1 cellular context compared by ENCODE assay signal in the genomic region with DNA sequence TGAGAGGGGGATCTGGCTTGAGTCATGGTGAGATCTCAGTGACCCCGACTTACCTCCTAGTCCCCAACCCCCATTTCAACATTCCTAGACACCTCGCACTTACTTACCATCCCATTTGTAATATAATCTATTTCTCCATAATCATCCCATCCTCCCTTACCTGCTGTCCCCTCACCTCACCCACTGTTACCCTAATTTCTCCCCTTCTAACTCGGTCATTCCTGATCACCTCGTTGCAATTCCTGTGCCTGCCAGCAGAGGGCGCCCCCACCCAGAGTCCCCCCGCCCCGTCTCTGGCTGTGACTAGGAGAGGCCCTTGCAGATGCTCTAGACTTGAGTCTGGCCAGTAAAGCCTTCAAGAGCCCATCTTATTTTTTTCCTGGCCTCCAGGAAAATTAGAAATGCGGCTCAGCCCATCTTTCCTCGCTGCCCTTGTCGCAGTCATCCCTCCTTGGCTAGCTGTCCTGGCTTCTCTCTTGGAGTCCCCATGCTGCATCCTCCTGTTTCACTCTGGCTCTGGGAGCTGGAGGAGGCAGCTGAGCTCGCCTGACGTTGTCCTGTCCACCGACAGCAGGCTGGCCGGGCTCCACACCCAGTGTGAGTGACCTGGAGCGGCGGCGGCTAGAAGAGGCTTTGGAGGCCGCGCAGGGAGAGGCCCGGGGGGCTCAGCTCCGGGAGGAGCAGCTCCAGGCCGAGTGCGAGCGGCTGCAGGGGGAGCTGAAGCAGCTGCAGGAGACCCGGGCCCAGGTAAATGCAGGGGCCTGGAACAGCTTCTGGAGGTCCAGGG.
TF ChIP-seq lines count a peak whose summit lies in the region.

No MANE protein-coding gene starts in this region.

TF ChIP-seq in IMR-90, 13 proteins besides CTCF, POLR2A, EP300 and RAD21:
- no peak; the same call in 1 of the 2 replicates for TF ChIP-seq MAZ (IDR thresholded peaks at IDR 0.05; ENCODE audit: borderline replicate concordance, low read depth, low read length)
- TF ChIP-seq FOS (IDR thresholded peaks at IDR 0.05; ENCODE audit: low read depth, low read length): no peak
- no peak for TF ChIP-seq MXI1 (IDR thresholded peaks at IDR 0.05; ENCODE audit: borderline replicate concordance, low read depth, low read length)
- TF ChIP-seq, protein P1, sequence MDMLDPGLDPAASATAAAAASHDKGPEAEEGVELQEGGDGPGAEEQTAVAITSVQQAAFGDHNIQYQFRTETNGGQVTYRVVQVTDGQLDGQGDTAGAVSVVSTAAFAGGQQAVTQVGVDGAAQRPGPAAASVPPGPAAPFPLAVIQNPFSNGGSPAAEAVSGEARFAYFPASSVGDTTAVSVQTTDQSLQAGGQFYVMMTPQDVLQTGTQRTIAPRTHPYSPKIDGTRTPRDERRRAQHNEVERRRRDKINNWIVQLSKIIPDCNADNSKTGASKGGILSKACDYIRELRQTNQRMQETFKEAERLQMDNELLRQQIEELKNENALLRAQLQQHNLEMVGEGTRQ (IDR thresholded peaks at IDR 0.05; ENCODE audit: low read depth, low read length): no peak
- TF ChIP-seq SMC3 (IDR thresholded peaks at IDR 0.05; ENCODE audit: low read depth, low read length): peak; percentile 67
